In the genomic region with DNA sequence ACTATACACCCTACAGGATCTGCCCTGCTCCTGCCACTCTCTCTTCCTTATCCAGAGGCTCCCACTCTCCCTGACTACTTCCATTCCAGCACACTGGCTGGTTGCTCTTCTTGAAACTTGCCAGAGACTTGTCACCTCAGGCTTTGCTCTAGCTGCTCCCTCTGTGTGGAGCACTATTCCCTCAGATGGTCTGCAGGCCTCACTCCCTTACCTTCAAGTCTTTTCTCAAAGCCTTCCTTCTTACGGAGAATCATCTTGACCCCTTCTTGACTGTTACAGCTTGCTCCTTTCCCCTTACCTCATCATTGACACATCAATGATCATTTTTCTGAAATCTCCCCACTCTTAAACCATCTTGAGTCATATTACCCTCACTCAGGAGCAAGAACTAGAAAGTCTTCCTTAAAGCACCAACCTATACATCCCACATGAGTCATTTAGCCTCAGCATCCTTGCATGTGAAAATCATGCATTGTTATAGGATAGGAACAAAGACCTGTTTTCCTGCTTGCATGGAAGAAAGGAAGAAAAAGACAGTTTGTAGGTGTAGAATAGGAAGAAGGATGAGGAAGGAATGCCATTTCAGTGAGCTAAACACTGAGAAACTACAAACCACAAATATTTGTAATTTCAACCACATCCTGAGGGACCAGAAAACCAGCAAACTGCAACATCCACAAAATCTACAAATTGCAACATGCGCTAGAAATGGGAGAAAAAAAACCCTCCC, we compare ENCODE assay signal across 8 cellular contexts. TPM values are rescaled to one million over a fixed set of nuclear protein-coding genes. Genes with fewer than 3 reads are reported as not detected.
DNase-seq lines count a peak whose midpoint lies in the region; ATAC-seq and TF ChIP-seq lines count a peak whose summit lies in the region.

No MANE protein-coding gene starts in this region.

- 93 to 100% methylated on average over 2 of the region's 2 CpGs for WGBS in aorta, 2 donors

- H3K27me3 ChIP-seq in aorta (ENCODE audit: control insufficient read depth in 1 of 2, insufficient read depth in 2 of 2, low read length in 1 of 2) (no peaks in the 10 kb centered on the region), tibial artery (no peaks in the 10 kb centered on the region), WERI-Rb-1 (ENCODE audit: insufficient read depth, low read depth, severe bottlenecking) (no peaks in the 10 kb centered on the region)

- H3K4me3 ChIP-seq in aorta (ENCODE audit: low read length in 2 of 2) (no peak overlapping the region), tibial artery (no peak overlapping the region), WERI-Rb-1 (ENCODE audit: low read depth, low read length) (no peak overlapping the region)

- DNase-seq in Daoy (ENCODE audit: low read depth) (peak; percentile 38), SIG-M5 (lab: John Stamatoyannopoulos, UW) (peak; percentile 60), iris pigment epithelial cell (ENCODE audit: low read depth) (peak; percentile 96), aorta (no peak), tibial artery (no peak), WERI-Rb-1 (no peak)

- H3K9me3 ChIP-seq in aorta (ENCODE audit: control insufficient read depth, low read length) (no peaks in the 10 kb centered on the region), tibial artery (no peaks in the 10 kb centered on the region), WERI-Rb-1 (ENCODE audit: severe bottlenecking) (no peaks in the 10 kb centered on the region)

- TF ChIP-seq CTCF in tibial artery (IDR thresholded peaks at IDR 0.05) (no peak), WERI-Rb-1 (IDR thresholded peaks at IDR 0.05; ENCODE audit: low read depth, low read length) (no peak)

- peaks cover 0 to 2% of the 10 kb centered on the region in 2 donors for H3K36me3 ChIP-seq in aorta (ENCODE audit: control insufficient read depth in 1 of 2, insufficient read depth in 2 of 2, low read length in 1 of 2)
- peaks cover 22 to 28% (median 25%) of the 10 kb centered on the region in 3 donors for H3K36me3 ChIP-seq in tibial artery
- peaks cover 8% of the 10 kb centered on the region for H3K36me3 ChIP-seq in WERI-Rb-1

- H3K27ac ChIP-seq in aorta (ENCODE audit: low read depth in 1 of 2, low read length in 2 of 2) (no peak overlapping the region), tibial artery (no peak overlapping the region), WERI-Rb-1 (no peak overlapping the region)

- ATAC-seq in HG02870 (IDR thresholded peaks at IDR 0.05; ENCODE audit: unreplicated experiment) (peak; percentile 72), aorta (ENCODE audit: low FRiP score) (no peak), HG03175 (IDR thresholded peaks at IDR 0.05; ENCODE audit: unreplicated experiment) (no peak)

- intact Hi-C loops in aorta (cut with DNase I) (no loop called here), tibial artery (cut with DNase I; ENCODE audit: low total_unique reads) (no loop called here)

- no peaks in the 10 kb centered on the region for H3K4me1 ChIP-seq in aorta (ENCODE audit: control insufficient read depth in 1 of 2, insufficient read depth in 2 of 2, low read length in 2 of 2)
- peaks cover 0 to 9% (median 0%) of the 10 kb centered on the region in 4 donors for H3K4me1 ChIP-seq in tibial artery

RNA-seq across cellular contexts. Expression of a gene that starts 55.7 kb away (rescaled TPM):
- 6.6 and 10.0 TPM in 2 replicates for total RNA-seq in Daoy (2014; rRNA removed; shearing (Covaris generic))
- 10 to 100 TPM; 82.6 to 88.0 TPM for total RNA-seq in aorta
- 10 to 100 TPM; 16.0 to 18.8 TPM for polyA plus RNA-seq in aorta

Comparison
In these comparisons a context has a peak if more than half of its experiments do, and no peak if none do; other contexts are left out.
1. DNase-seq: peak in Daoy (single experiment), SIG-M5 (single experiment) and iris pigment epithelial cell (single experiment); none in aorta (0 of 2), tibial artery (0 of 2) and WERI-Rb-1 (single experiment).